17 cellular contexts compared by ENCODE assay signal in the genomic region with DNA sequence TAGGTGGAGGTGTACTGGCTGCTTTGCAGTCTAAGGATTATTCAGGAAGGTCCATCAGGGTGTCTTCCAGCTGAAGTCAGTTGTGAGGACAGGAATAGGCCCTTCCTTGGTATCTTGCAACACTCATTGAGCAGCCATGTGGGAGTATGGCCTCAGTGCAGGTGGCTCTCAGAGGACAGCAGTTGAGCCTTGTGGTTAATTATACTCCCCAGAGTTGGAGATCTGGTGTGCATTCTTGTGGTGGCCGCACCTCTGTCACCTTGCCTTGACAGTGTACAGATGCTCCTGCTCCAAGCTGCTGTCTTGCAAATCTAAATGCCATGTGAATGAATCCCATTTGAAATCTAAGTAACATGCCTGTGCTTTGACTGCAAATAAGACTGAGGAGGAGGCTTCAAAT.
"Had no signal": no experiment of that assay in that cellular context is flagged by ENCODE, and none has a peak within 500 bp of the region (broad histone marks: within the 10 kb centered on the region; RNA-seq: fewer than 3 reads in every experiment).

No MANE protein-coding gene starts in this region.

- H3K9me3 ChIP-seq: esophagus squamous epithelium, lower lobe of right lung, mucosa of descending colon had no signal

- H3K4me1 ChIP-seq: esophagus squamous epithelium, lower lobe of right lung had no signal

- DNase-seq: activated CD4-positive, alpha-beta memory T cell treated with anti-CD3 and anti-CD28 coated beads for 36 hours; activated gamma-delta T cell; activated naive CD8-positive, alpha-beta T cell treated with anti-CD3 and anti-CD28 coated beads, Interleukin-2, amount 10 ng/mL, durations not matched to agents 7 days and 5 days; activated T-cell treated with anti-CD3 and anti-CD28 coated beads, Interleukin-2, amount 50 U/mL, for 48 hours; aorta; esophagus squamous epithelium; foreskin melanocyte; kidney glomerular epithelial cell; lower lobe of right lung; mucosa of descending colon; natural killer cell; right cardiac atrium; stimulated activated CD4-positive, alpha-beta T cell treated with anti-CD3 and anti-CD28 coated beads, Interleukin-1b, Interleukin-23, amount 100 ng/mL, for 48 hours; stimulated activated naive CD4-positive, alpha-beta T cell treated with Interleukin-2 at 50 U/mL for 16 hours; T-helper 9 cell; trophoblast cell had no signal

- H3K36me3 ChIP-seq: esophagus squamous epithelium, lower lobe of right lung had no signal

- H3K27me3 ChIP-seq: esophagus squamous epithelium had no signal

- H3K27ac ChIP-seq: esophagus squamous epithelium, lower lobe of right lung, VCaP had no signal

- ATAC-seq: lower lobe of right lung, mucosa of descending colon, natural killer cell, right cardiac atrium had no signal

- H3K4me3 ChIP-seq: esophagus squamous epithelium, lower lobe of right lung, mucosa of descending colon had no signal
